Comparison of ENCODE assay signal across 1 cellular context in the genomic region with DNA sequence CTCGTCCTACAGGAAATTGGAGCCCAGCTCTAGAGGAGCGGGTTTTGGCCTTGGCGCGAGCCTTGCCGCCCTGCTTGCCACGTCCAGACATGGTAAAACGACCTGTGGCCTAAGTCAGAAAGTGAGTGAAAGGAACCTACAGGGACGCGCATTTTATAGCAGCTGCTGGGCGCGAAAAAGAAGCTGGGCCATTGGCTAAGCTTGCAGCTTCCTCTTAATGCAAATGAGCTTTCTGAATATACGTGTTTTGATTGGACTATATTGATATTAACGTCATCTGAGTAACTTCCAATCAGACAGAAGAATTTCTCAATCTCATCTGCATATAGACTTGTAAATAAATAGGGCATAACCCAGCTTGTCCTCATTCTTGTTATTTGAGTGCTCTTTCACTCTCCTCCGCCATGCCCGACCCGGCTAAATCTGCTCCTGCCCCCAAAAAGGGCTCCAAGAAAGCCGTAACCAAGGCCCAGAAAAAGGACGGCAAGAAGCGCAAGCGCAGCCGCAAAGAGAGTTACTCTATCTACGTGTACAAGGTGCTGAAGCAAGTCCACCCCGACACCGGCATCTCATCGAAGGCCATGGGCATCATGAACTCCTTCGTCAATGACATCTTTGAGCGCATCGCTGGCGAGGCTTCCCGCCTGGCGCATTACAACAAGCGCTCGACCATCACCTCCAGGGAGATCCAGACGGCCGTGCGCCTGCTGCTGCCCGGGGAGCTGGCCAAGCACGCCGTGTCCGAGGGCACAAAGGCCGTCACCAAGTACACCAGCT.
TF ChIP-seq lines count a peak whose summit lies in the region.

No MANE protein-coding gene starts in this region.

TF ChIP-seq in SK-N-SH, 30 proteins besides CTCF, POLR2A, EP300 and RAD21 (continued from another document):
- TF ChIP-seq, protein P1, sequence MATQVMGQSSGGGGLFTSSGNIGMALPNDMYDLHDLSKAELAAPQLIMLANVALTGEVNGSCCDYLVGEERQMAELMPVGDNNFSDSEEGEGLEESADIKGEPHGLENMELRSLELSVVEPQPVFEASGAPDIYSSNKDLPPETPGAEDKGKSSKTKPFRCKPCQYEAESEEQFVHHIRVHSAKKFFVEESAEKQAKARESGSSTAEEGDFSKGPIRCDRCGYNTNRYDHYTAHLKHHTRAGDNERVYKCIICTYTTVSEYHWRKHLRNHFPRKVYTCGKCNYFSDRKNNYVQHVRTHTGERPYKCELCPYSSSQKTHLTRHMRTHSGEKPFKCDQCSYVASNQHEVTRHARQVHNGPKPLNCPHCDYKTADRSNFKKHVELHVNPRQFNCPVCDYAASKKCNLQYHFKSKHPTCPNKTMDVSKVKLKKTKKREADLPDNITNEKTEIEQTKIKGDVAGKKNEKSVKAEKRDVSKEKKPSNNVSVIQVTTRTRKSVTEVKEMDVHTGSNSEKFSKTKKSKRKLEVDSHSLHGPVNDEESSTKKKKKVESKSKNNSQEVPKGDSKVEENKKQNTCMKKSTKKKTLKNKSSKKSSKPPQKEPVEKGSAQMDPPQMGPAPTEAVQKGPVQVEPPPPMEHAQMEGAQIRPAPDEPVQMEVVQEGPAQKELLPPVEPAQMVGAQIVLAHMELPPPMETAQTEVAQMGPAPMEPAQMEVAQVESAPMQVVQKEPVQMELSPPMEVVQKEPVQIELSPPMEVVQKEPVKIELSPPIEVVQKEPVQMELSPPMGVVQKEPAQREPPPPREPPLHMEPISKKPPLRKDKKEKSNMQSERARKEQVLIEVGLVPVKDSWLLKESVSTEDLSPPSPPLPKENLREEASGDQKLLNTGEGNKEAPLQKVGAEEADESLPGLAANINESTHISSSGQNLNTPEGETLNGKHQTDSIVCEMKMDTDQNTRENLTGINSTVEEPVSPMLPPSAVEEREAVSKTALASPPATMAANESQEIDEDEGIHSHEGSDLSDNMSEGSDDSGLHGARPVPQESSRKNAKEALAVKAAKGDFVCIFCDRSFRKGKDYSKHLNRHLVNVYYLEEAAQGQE (IDR thresholded peaks at IDR 0.05; ENCODE audit: low read depth, low read length): peak; percentile 74
- TF ChIP-seq TAF1 (IDR thresholded peaks at IDR 0.05; ENCODE audit: borderline replicate concordance, low read depth, low read length) (peak; percentile 98), TCF12 (IDR thresholded peaks at IDR 0.05) (0 out of 2 replicates have a peak, but pooled peaks have one; percentile 18), NFIC (IDR thresholded peaks at IDR 0.05; ENCODE audit: borderline replicate concordance) (no peak), JUND (IDR thresholded peaks at IDR 0.05) (peak; percentile 21; the same call in 1 of the 2 replicates), RCOR1 (IDR thresholded peaks at IDR 0.05; ENCODE audit: low read length) (peak; percentile 71; the same call in 1 of the 2 replicates), SIN3A (IDR thresholded peaks at IDR 0.05; ENCODE audit: borderline replicate concordance, low read depth, low read length) (peak; percentile 82; the same call in 1 of the 2 replicates), YY1 (IDR thresholded peaks at IDR 0.05; ENCODE audit: low read depth) (peak; percentile 48; the same call in 1 of the 2 replicates), RFX5 (IDR thresholded peaks at IDR 0.05; ENCODE audit: low read length) (no peak), ELF1 (IDR thresholded peaks at IDR 0.05) (peak; percentile 64), CHD2 (IDR thresholded peaks at IDR 0.05; ENCODE audit: low read length, partially characterized antibody) (peak; percentile 82), POLR2AphosphoS5 (IDR thresholded peaks at IDR 0.05; ENCODE audit: low read depth, low read length) (peak; percentile 99), RXRA (IDR thresholded peaks at IDR 0.05; ENCODE audit: borderline replicate concordance, low read depth) (peak; percentile 18; the same call in 1 of the 2 replicates), NRF1 (IDR thresholded peaks at IDR 0.05; ENCODE audit: low read depth, low read length) (peak; percentile 43; the same call in 1 of the 2 replicates)
- TF ChIP-seq, protein P2, sequence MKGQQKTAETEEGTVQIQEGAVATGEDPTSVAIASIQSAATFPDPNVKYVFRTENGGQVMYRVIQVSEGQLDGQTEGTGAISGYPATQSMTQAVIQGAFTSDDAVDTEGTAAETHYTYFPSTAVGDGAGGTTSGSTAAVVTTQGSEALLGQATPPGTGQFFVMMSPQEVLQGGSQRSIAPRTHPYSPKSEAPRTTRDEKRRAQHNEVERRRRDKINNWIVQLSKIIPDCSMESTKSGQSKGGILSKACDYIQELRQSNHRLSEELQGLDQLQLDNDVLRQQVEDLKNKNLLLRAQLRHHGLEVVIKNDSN (IDR thresholded peaks at IDR 0.05; ENCODE audit: borderline replicate concordance, low read depth): no peak
- TF ChIP-seq, protein P3, sequence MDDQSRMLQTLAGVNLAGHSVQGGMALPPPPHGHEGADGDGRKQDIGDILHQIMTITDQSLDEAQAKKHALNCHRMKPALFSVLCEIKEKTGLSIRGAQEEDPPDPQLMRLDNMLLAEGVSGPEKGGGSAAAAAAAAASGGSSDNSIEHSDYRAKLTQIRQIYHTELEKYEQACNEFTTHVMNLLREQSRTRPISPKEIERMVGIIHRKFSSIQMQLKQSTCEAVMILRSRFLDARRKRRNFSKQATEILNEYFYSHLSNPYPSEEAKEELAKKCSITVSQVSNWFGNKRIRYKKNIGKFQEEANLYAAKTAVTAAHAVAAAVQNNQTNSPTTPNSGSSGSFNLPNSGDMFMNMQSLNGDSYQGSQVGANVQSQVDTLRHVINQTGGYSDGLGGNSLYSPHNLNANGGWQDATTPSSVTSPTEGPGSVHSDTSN (IDR thresholded peaks at IDR 0.05): peak; percentile 53; the same call in 1 of the 2 replicates
- TF ChIP-seq, protein P4, sequence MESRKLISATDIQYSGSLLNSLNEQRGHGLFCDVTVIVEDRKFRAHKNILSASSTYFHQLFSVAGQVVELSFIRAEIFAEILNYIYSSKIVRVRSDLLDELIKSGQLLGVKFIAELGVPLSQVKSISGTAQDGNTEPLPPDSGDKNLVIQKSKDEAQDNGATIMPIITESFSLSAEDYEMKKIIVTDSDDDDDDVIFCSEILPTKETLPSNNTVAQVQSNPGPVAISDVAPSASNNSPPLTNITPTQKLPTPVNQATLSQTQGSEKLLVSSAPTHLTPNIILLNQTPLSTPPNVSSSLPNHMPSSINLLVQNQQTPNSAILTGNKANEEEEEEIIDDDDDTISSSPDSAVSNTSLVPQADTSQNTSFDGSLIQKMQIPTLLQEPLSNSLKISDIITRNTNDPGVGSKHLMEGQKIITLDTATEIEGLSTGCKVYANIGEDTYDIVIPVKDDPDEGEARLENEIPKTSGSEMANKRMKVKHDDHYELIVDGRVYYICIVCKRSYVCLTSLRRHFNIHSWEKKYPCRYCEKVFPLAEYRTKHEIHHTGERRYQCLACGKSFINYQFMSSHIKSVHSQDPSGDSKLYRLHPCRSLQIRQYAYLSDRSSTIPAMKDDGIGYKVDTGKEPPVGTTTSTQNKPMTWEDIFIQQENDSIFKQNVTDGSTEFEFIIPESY (IDR thresholded peaks at IDR 0.05; ENCODE audit: borderline replicate concordance, low read depth): peak; percentile 93
